In genomic region chr20:1489328-1489727, GRCh38 we compare ENCODE assay signal across 21 cellular contexts. TPM values are rescaled to one million over a fixed set of nuclear protein-coding genes. Genes with fewer than 3 reads are reported as not detected.
DNase-seq lines count a peak whose midpoint lies in the region; ATAC-seq and TF ChIP-seq lines count a peak whose summit lies in the region.
"Had no signal": no experiment of that assay in that cellular context is flagged by ENCODE, and none has a peak within 500 bp of the region (broad histone marks: within the 10 kb centered on the region; RNA-seq: fewer than 3 reads in every experiment).

No MANE protein-coding gene starts in this region.

- no peak for TF ChIP-seq CTCF in colonic mucosa (IDR thresholded peaks at IDR 0.05)
- TF ChIP-seq CTCF in mucosa of descending colon (IDR thresholded peaks at IDR 0.05) = no peak
- no peak for TF ChIP-seq CTCF in vagina (IDR thresholded peaks at IDR 0.05)

- H3K27ac ChIP-seq in colonic mucosa = peak overlapping the region; percentile 50
- peak overlapping the region; percentile 54 for H3K27ac ChIP-seq in vagina
- H3K27ac ChIP-seq: parathyroid adenoma had no signal

- H3K9ac ChIP-seq in colonic mucosa (ENCODE audit: low read depth in 2 of 2, low read length in 2 of 2) = no peak overlapping the region
- H3K9ac ChIP-seq: parathyroid adenoma had no signal

- H3K4me1 ChIP-seq in colonic mucosa (no peaks in the 10 kb centered on the region), mucosa of descending colon (ENCODE audit: low read depth) (no peaks in the 10 kb centered on the region), vagina (peaks cover 21% of the 10 kb centered on the region)
- H3K4me1 ChIP-seq: ascending aorta, parathyroid adenoma had no signal

- peak overlapping the region; percentile 9 for H3K4me3 ChIP-seq in colonic mucosa
- H3K4me3 ChIP-seq in mucosa of descending colon = no peak overlapping the region
- H3K4me3 ChIP-seq in vagina = no peak overlapping the region

- no peaks in the 10 kb centered on the region for H3K36me3 ChIP-seq in colonic mucosa
- H3K36me3 ChIP-seq in mucosa of descending colon (ENCODE audit: low read depth) = no peaks in the 10 kb centered on the region
- no peaks in the 10 kb centered on the region for H3K36me3 ChIP-seq in vagina
- H3K36me3 ChIP-seq: ascending aorta had no signal

- DNase-seq in Right ventricle myocardium superior (no peak), Right ventricle myocardium inferior (ENCODE audit: missing footprints) (no peak), colonic mucosa (no peak), mucosa of descending colon (no peak), vagina (ENCODE audit: extremely low spot score in 2 of 2) (no peak), NCI-H345 (lab: John Stamatoyannopoulos, UW) (no peak), midbrain (lab: John Stamatoyannopoulos, UW) (no peak), dedifferentiated amniotic fluid mesenchymal stem cell (ENCODE audit: extremely low spot score) (no peak)
- DNase-seq: activated naive CD4-positive, alpha-beta T cell; CD8-positive, alpha-beta memory T cell; EL; naive B cell; NCI-H1436 treated with DMSO at 0.1 percent for 48 hours; RPMI8226; stimulated activated CD4-positive, alpha-beta T cell treated with anti-CD3 and anti-CD28 coated beads, Interleukin-12 subunit alpha, Interleukin-12 subunit beta, amount 100 ng/mL, for 4 hours; stimulated activated naive CD4-positive, alpha-beta T cell had no signal

- H3K27me3 ChIP-seq in colonic mucosa (no peaks in the 10 kb centered on the region), vagina (no peaks in the 10 kb centered on the region)
- H3K27me3 ChIP-seq: ascending aorta had no signal

- intact Hi-C loops in Right ventricle myocardium superior (cut with DNase I) (no loop called here), Right ventricle myocardium inferior (cut with DNase I) (no loop called here), colonic mucosa (cut with DNase I) (no loop called here), mucosa of descending colon (cut with DNase I, micrococcal nuclease) (no loop called here), vagina (cut with DNase I) (no loop called here)

- no peak for TF ChIP-seq POLR2A in vagina (IDR thresholded peaks at IDR 0.05)

- ATAC-seq in Right ventricle myocardium superior (ENCODE audit: poor library complexity) (peak; percentile 21), Right ventricle myocardium inferior (no peak), mucosa of descending colon (peak; percentile 10)
- ATAC-seq: activated CD4-positive, CD25-positive, alpha-beta regulatory T cell treated with anti-CD3 and anti-CD28 coated beads, Interleukin-2, amount 50 U/mL, for 24 hours had no signal

- no peaks in the 10 kb centered on the region for H3K9me3 ChIP-seq in colonic mucosa
- no peaks in the 10 kb centered on the region for H3K9me3 ChIP-seq in mucosa of descending colon
- H3K9me3 ChIP-seq in vagina = no peaks in the 10 kb centered on the region
- H3K9me3 ChIP-seq: ascending aorta had no signal

RNA-seq across cellular contexts. Expression of gene SIRPB2, which starts 1.9 kb away (rescaled TPM):
- total RNA-seq in Right ventricle myocardium superior (3.1 TPM), Right ventricle myocardium inferior (4.0 TPM), colonic mucosa (1 to 10 TPM in 1 of 2 donors, under 1 TPM in 1; 0.74 to 3.0 TPM), mucosa of descending colon (1 to 10 TPM in 2 of 3 donors, under 1 TPM in 1; 0.87 to 5.4 (median 3.4) TPM), vagina (2.9 TPM)
- total RNA-seq: CD8-positive, alpha-beta memory T cell; HT1080; LHCN-M2 had no signal

RNA-seq across cellular contexts. Expression of gene NSFL1C, which starts 22.7 kb away (rescaled TPM):
- total RNA-seq in Right ventricle myocardium superior = 55.8 TPM
- total RNA-seq in Right ventricle myocardium inferior = 51.6 TPM
- 10 to 100 TPM; 67.4 to 76.0 TPM for total RNA-seq in colonic mucosa
- total RNA-seq in mucosa of descending colon = 10 to 100 TPM; 70.3 to 84.1 (median 80.0) TPM
- total RNA-seq in vagina = 53.8 TPM
